1 cellular context compared by ENCODE assay signal in genomic region chr18:686339-687111, GRCh38.
TF ChIP-seq lines count a peak whose summit lies in the region.

No MANE protein-coding gene starts in this region.

TF ChIP-seq in SK-N-SH treated with all-trans-retinoic acid at 6 μM for 48 hours, 23 proteins besides CTCF, POLR2A, EP300 and RAD21 (continued from another document):
- TF ChIP-seq POU6F1 (CRISPR knock-in tag; IDR thresholded peaks at IDR 0.05; ENCODE audit: borderline replicate concordance, low read depth) (no peak), CSRNP3 (CRISPR knock-in tag; IDR thresholded peaks at IDR 0.05) (no peak), OSR1 (CRISPR knock-in tag; IDR thresholded peaks at IDR 0.05) (no peak), ZFP3 (CRISPR knock-in tag; IDR thresholded peaks at IDR 0.05) (no peak), ESRRG (CRISPR knock-in tag; IDR thresholded peaks at IDR 0.05) (no peak), PATZ1 (CRISPR knock-in tag; IDR thresholded peaks at IDR 0.05; ENCODE audit: borderline replicate concordance) (no peak), ZNF70 (CRISPR knock-in tag; IDR thresholded peaks at IDR 0.05) (no peak), ISL1 (CRISPR knock-in tag; IDR thresholded peaks at IDR 0.05) (no peak), ZNF8 (CRISPR knock-in tag; IDR thresholded peaks at IDR 0.05) (no peak), TSHZ2 (CRISPR knock-in tag; IDR thresholded peaks at IDR 0.05) (no peak), CSDC2 (CRISPR knock-in tag; IDR thresholded peaks at IDR 0.05) (no peak)
